2 cellular contexts compared by ENCODE assay signal in the genomic region with DNA sequence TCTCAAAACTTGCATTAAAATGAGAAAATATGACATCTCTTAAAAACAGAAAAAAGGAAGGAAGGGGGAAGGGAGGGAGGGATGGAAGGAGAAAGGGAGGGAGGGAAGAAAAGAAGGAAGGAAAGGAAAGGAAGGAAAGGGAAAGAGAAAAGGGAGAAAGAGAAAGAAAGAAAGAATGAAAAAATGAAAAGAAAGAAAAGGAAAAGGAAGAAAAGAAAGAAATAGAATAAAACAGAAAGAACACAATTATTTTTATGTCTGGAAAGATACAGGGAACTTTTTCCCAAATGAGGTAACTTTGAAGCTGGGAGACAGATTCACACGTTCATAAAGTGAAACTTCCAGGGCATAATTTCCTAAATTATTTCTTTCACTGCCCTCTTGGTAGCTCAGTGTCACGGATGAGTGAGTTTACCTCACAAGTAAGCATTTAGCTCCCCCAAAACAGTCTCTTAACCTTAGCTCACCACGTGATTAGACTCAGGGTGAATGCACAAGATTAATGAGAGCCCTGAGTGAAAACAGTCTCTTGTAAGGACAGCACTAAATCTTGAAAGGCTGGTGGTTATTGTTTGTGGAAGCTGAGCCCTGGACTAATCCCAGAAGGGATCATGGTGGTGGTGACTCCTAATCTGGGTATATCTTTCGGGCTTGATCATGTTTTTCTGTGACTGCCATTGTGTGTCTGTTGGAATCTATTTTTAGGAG.
TF ChIP-seq lines count a peak whose summit lies in the region.

No MANE protein-coding gene starts in this region.

TF ChIP-seq in HEK293, 187 proteins besides CTCF, POLR2A, EP300 and RAD21 (continued from another document and continues in another):
- TF ChIP-seq, protein P1, sequence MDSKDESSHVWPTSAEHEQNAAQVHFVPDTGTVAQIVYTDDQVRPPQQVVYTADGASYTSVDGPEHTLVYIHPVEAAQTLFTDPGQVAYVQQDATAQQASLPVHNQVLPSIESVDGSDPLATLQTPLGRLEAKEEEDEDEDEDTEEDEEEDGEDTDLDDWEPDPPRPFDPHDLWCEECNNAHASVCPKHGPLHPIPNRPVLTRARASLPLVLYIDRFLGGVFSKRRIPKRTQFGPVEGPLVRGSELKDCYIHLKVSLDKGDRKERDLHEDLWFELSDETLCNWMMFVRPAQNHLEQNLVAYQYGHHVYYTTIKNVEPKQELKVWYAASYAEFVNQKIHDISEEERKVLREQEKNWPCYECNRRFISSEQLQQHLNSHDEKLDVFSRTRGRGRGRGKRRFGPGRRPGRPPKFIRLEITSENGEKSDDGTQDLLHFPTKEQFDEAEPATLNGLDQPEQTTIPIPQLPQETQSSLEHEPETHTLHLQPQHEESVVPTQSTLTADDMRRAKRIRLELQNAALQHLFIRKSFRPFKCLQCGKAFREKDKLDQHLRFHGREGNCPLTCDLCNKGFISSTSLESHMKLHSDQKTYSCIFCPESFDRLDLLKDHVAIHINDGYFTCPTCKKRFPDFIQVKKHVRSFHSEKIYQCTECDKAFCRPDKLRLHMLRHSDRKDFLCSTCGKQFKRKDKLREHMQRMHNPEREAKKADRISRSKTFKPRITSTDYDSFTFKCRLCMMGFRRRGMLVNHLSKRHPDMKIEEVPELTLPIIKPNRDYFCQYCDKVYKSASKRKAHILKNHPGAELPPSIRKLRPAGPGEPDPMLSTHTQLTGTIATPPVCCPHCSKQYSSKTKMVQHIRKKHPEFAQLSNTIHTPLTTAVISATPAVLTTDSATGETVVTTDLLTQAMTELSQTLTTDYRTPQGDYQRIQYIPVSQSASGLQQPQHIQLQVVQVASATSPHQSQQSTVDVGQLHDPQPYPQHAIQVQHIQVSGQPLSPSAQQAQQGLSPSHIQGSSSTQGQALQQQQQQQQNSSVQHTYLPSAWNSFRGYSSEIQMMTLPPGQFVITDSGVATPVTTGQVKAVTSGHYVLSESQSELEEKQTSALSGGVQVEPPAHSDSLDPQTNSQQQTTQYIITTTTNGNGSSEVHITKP (tag by site-specific recombination; IDR thresholded peaks at IDR 0.05): peak; percentile 67; the same call in 1 of the 2 replicates
- TF ChIP-seq EGR2 (tag by site-specific recombination; IDR thresholded peaks at IDR 0.05; ENCODE audit: low read depth) (no peak), ZNF561 (tag by site-specific recombination; IDR thresholded peaks at IDR 0.05; ENCODE audit: borderline replicate concordance) (0 out of 2 replicates have a peak, but pooled peaks have one; percentile 35), ZNF416 (tag by site-specific recombination; IDR thresholded peaks at IDR 0.05) (no peak), ZNF366 (tag by site-specific recombination; conservative IDR thresholded peaks at IDR 0.05) (peak; percentile 97), ZBTB48 (tag by site-specific recombination; IDR thresholded peaks at IDR 0.05) (0 out of 2 replicates have a peak, but pooled peaks have one; percentile 43), TRIM28 (IDR thresholded peaks at IDR 0.05; ENCODE audit: borderline replicate concordance, low read length) (peak; percentile 82; the same call in 1 of the 2 replicates), ZSCAN30 (tag by site-specific recombination; IDR thresholded peaks at IDR 0.05) (no peak), PRDM1 (tag by site-specific recombination; IDR thresholded peaks at IDR 0.05) (peak; percentile 92), ZNF10 (tag by site-specific recombination; IDR thresholded peaks at IDR 0.05) (peak; percentile 87), ZNF324 (tag by site-specific recombination; IDR thresholded peaks at IDR 0.05) (no peak), TCF7L2 (IDR thresholded peaks at IDR 0.05; ENCODE audit: borderline replicate concordance, low read depth, low read length) (0 out of 2 replicates have a peak, but pooled peaks have one; percentile 20), MZF1 (tag by site-specific recombination; IDR thresholded peaks at IDR 0.05; ENCODE audit: borderline replicate concordance) (peak; percentile 59; the same call in 1 of the 2 replicates), WT1 (tag by site-specific recombination; IDR thresholded peaks at IDR 0.05) (peak; percentile 48; the same call in 1 of the 2 replicates), FEZF1 (tag by site-specific recombination; IDR thresholded peaks at IDR 0.05) (peak; percentile 57)
- TF ChIP-seq, protein P2, sequence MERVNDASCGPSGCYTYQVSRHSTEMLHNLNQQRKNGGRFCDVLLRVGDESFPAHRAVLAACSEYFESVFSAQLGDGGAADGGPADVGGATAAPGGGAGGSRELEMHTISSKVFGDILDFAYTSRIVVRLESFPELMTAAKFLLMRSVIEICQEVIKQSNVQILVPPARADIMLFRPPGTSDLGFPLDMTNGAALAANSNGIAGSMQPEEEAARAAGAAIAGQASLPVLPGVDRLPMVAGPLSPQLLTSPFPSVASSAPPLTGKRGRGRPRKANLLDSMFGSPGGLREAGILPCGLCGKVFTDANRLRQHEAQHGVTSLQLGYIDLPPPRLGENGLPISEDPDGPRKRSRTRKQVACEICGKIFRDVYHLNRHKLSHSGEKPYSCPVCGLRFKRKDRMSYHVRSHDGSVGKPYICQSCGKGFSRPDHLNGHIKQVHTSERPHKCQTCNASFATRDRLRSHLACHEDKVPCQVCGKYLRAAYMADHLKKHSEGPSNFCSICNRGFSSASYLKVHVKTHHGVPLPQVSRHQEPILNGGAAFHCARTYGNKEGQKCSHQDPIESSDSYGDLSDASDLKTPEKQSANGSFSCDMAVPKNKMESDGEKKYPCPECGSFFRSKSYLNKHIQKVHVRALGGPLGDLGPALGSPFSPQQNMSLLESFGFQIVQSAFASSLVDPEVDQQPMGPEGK (tag by site-specific recombination; IDR thresholded peaks at IDR 0.05): 0 out of 2 replicates have a peak, but pooled peaks have one; percentile 24
- TF ChIP-seq, protein P3, sequence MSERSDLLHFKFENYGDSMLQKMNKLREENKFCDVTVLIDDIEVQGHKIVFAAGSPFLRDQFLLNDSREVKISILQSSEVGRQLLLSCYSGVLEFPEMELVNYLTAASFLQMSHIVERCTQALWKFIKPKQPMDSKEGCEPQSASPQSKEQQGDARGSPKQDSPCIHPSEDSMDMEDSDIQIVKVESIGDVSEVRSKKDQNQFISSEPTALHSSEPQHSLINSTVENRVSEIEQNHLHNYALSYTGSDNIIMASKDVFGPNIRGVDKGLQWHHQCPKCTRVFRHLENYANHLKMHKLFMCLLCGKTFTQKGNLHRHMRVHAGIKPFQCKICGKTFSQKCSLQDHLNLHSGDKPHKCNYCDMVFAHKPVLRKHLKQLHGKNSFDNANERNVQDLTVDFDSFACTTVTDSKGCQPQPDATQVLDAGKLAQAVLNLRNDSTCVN (tag by site-specific recombination; optimal IDR thresholded peaks at IDR 0.05): no peak
- TF ChIP-seq, protein P4, sequence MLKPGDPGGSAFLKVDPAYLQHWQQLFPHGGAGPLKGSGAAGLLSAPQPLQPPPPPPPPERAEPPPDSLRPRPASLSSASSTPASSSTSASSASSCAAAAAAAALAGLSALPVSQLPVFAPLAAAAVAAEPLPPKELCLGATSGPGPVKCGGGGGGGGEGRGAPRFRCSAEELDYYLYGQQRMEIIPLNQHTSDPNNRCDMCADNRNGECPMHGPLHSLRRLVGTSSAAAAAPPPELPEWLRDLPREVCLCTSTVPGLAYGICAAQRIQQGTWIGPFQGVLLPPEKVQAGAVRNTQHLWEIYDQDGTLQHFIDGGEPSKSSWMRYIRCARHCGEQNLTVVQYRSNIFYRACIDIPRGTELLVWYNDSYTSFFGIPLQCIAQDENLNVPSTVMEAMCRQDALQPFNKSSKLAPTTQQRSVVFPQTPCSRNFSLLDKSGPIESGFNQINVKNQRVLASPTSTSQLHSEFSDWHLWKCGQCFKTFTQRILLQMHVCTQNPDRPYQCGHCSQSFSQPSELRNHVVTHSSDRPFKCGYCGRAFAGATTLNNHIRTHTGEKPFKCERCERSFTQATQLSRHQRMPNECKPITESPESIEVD (tag by site-specific recombination; IDR thresholded peaks at IDR 0.05): peak; percentile 68

TF ChIP-seq in SK-N-SH, 30 proteins besides CTCF, POLR2A, EP300 and RAD21 (continued from another document):
- TF ChIP-seq TEAD4 (IDR thresholded peaks at IDR 0.05; ENCODE audit: borderline replicate concordance, insufficient read depth) (no peak), NRF1 (IDR thresholded peaks at IDR 0.05; ENCODE audit: low read depth, low read length) (no peak), YY1 (IDR thresholded peaks at IDR 0.05; ENCODE audit: low read depth) (no peak), NFIC (IDR thresholded peaks at IDR 0.05; ENCODE audit: borderline replicate concordance) (no peak), JUND (IDR thresholded peaks at IDR 0.05) (no peak)
- TF ChIP-seq, protein P5, sequence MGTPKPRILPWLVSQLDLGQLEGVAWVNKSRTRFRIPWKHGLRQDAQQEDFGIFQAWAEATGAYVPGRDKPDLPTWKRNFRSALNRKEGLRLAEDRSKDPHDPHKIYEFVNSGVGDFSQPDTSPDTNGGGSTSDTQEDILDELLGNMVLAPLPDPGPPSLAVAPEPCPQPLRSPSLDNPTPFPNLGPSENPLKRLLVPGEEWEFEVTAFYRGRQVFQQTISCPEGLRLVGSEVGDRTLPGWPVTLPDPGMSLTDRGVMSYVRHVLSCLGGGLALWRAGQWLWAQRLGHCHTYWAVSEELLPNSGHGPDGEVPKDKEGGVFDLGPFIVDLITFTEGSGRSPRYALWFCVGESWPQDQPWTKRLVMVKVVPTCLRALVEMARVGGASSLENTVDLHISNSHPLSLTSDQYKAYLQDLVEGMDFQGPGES (IDR thresholded peaks at IDR 0.05; ENCODE audit: low read depth, low read length): no peak
- TF ChIP-seq, protein P6, sequence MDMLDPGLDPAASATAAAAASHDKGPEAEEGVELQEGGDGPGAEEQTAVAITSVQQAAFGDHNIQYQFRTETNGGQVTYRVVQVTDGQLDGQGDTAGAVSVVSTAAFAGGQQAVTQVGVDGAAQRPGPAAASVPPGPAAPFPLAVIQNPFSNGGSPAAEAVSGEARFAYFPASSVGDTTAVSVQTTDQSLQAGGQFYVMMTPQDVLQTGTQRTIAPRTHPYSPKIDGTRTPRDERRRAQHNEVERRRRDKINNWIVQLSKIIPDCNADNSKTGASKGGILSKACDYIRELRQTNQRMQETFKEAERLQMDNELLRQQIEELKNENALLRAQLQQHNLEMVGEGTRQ (IDR thresholded peaks at IDR 0.05; ENCODE audit: borderline replicate concordance, low read depth, low read length): no peak
- TF ChIP-seq, protein P7, sequence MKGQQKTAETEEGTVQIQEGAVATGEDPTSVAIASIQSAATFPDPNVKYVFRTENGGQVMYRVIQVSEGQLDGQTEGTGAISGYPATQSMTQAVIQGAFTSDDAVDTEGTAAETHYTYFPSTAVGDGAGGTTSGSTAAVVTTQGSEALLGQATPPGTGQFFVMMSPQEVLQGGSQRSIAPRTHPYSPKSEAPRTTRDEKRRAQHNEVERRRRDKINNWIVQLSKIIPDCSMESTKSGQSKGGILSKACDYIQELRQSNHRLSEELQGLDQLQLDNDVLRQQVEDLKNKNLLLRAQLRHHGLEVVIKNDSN (IDR thresholded peaks at IDR 0.05; ENCODE audit: borderline replicate concordance, low read depth): no peak
